9 cellular contexts compared by ENCODE assay signal in genomic region chr15:34292591-34292990, GRCh38. TPM values are rescaled to one million over a fixed set of nuclear protein-coding genes. Genes with fewer than 3 reads are reported as not detected.
"Had no signal": no experiment of that assay in that cellular context is flagged by ENCODE, and none has a peak within 500 bp of the region (broad histone marks: within the 10 kb centered on the region; RNA-seq: fewer than 3 reads in every experiment).

No MANE protein-coding gene starts in this region.

- H2AFZ ChIP-seq: GM23248 had no signal

- DNase-seq: GM23248, GOT3, H7, HCEC 1CT, IMR-90, KG1 had no signal

- H3K27ac ChIP-seq: GM23248 had no signal

- H3K4me3 ChIP-seq: GM23248, K562 had no signal

- H3K9ac ChIP-seq: GM23248 had no signal

RNA-seq across cellular contexts. Expression of gene NUTM1, which starts 50.5 kb away (rescaled TPM):
- total RNA-seq: GM23248, H4, HT-29, IMR-90 had no signal
- polyA plus RNA-seq: GM23248, IMR-90 had no signal
